8 cellular contexts compared by ENCODE assay signal in genomic region chr4:158768577-158769174, GRCh38. TPM values are rescaled to one million over a fixed set of nuclear protein-coding genes. Genes with fewer than 3 reads are reported as not detected.
DNase-seq lines count a peak whose midpoint lies in the region; ATAC-seq and TF ChIP-seq lines count a peak whose summit lies in the region.

Gene FNIP2 (plus strand): TSS chr4:158769026. CDS start chr4:158769213, 187 bp downstream.

- peak; percentile 89 to 97 (median 94) for ATAC-seq in heart left ventricle

- peak within 1 kb of the TSS; percentile 83 to 95 (median 91) for H3K27ac ChIP-seq in heart left ventricle
- H3K27ac ChIP-seq in tibial nerve: peak within 1 kb of the TSS; percentile 83 to 97 (median 94)

- no peaks in the 10 kb centered on the region for H3K36me3 ChIP-seq in adipocyte (ENCODE audit: control insufficient read depth, insufficient read depth, low read length, severe bottlenecking)
- no peaks in the 10 kb centered on the region for H3K36me3 ChIP-seq in heart left ventricle
- H3K36me3 ChIP-seq in tibial nerve: no peaks in the 10 kb centered on the region

- DNase-seq in GF-D8 (lab: John Stamatoyannopoulos, UW) (peak; percentile 28), H4 (ENCODE audit: low spot score) (peak; percentile 46), LoVo (ENCODE audit: low spot score) (peak; percentile 84), SKM-1 treated with dmso at 0.1 percent for 144 hours (lab: John Stamatoyannopoulos, UW; ENCODE audit: unreplicated experiment) (peak; percentile 65), adipocyte (ENCODE audit: low read depth) (peak; percentile 93), heart left ventricle (peak; percentile 86 to 92 (median 90)), pons (ENCODE audit: low spot score) (peak; percentile 71), tibial nerve (ENCODE audit: low spot score in 2 of 2) (peak; percentile 61 to 64)

- WGBS in heart left ventricle, 4 donors: 1 to 3% (median 2%) methylated on average over 14 to 85 of the region's 85 CpGs
- 1% methylated on average over 35 to 56 of the region's 85 CpGs for WGBS in tibial nerve, 2 donors

- H3K27me3 ChIP-seq in adipocyte (replicated peaks; ENCODE audit: control insufficient read depth, insufficient read depth, low read length) (no peaks in the 10 kb centered on the region), heart left ventricle (no peaks in the 10 kb centered on the region), tibial nerve (no peaks in the 10 kb centered on the region)

- peak in 1 of 2 donors; percentile 69 for TF ChIP-seq POLR2A in heart left ventricle (IDR thresholded peaks at IDR 0.05)
- TF ChIP-seq POLR2A in tibial nerve (IDR thresholded peaks at IDR 0.05): peak; percentile 46 to 75

- peak in 1 of 12 donors; percentile 6 for TF ChIP-seq CTCF in heart left ventricle (IDR thresholded peaks at IDR 0.05)
- peak in 1 of 5 experiments; percentile 32 for TF ChIP-seq CTCF in tibial nerve (IDR thresholded peaks at IDR 0.05)

- TF ChIP-seq EP300 in tibial nerve (IDR thresholded peaks at IDR 0.05): peak in 1 of 2 donors; percentile 62

- peak within 1 kb of the TSS; percentile 98 for H3K4me3 ChIP-seq in adipocyte (ENCODE audit: low read length)
- peak within 1 kb of the TSS; percentile 70 to 97 (median 92) for H3K4me3 ChIP-seq in heart left ventricle
- peak within 1 kb of the TSS; percentile 77 to 94 (median 90) for H3K4me3 ChIP-seq in tibial nerve

- intact Hi-C loops in heart left ventricle (cut with DNase I): loop anchor here in 8 of 10 donors (2.0 to 5.0 kb wide), 12 partner anchors 36 to 96 kb away; partner anchors contain the start of genes C4orf46 (in 1 of the 8), ETFDH (in 1 of the 8) and PPID (in 1 of the 8)

- H3K4me1 ChIP-seq in adipocyte (ENCODE audit: control insufficient read depth, insufficient read depth, low read length): peaks cover 22% of the 10 kb centered on the region
- peaks cover 7 to 58% (median 43%) of the 10 kb centered on the region in 12 donors for H3K4me1 ChIP-seq in heart left ventricle
- H3K4me1 ChIP-seq in tibial nerve: peaks cover 0 to 54% (median 20%) of the 10 kb centered on the region in 4 donors

- peak within 1 kb of the TSS; percentile 94 for H3K9ac ChIP-seq in adipocyte (ENCODE audit: low read length)

- no peaks in the 10 kb centered on the region for H3K9me3 ChIP-seq in adipocyte (ENCODE audit: control insufficient read depth, low read length)
- no peaks in the 10 kb centered on the region for H3K9me3 ChIP-seq in heart left ventricle
- H3K9me3 ChIP-seq in tibial nerve: no peaks in the 10 kb centered on the region

RNA-seq across cellular contexts. Expression of gene FNIP2, which starts in this region (rescaled TPM):
- 5.2 and 5.7 TPM in 2 replicates for total RNA-seq in H4 (2014; rRNA removed; shearing (Covaris generic))
- total RNA-seq in heart left ventricle (10 to 100 TPM; 32.4 to 87.4 (median 44.7) TPM), tibial nerve (10 to 100 TPM; 61.5 to 74.3 (median 69.3) TPM)
- polyA plus RNA-seq in heart left ventricle: 10 to 100 TPM; 14.5 to 36.8 TPM

Comparison
In these comparisons a context has a peak if more than half of its experiments do, and no peak if none do; other contexts are left out.
1. Peak in every context shown above with its lines: DNase-seq, ATAC-seq, H3K4me3 ChIP-seq and H3K27ac ChIP-seq.
2. DNase-seq: peak in every context shown above with its lines; median percentile 93 in adipocyte; 90 in heart left ventricle; 84 in LoVo; 71 in pons; 65 in SKM-1 treated with dmso at 0.1 percent for 144 hours; 62 in tibial nerve; 46 in H4; 28 in GF-D8.